Comparison of ENCODE assay signal across 8 cellular contexts in the genomic region with DNA sequence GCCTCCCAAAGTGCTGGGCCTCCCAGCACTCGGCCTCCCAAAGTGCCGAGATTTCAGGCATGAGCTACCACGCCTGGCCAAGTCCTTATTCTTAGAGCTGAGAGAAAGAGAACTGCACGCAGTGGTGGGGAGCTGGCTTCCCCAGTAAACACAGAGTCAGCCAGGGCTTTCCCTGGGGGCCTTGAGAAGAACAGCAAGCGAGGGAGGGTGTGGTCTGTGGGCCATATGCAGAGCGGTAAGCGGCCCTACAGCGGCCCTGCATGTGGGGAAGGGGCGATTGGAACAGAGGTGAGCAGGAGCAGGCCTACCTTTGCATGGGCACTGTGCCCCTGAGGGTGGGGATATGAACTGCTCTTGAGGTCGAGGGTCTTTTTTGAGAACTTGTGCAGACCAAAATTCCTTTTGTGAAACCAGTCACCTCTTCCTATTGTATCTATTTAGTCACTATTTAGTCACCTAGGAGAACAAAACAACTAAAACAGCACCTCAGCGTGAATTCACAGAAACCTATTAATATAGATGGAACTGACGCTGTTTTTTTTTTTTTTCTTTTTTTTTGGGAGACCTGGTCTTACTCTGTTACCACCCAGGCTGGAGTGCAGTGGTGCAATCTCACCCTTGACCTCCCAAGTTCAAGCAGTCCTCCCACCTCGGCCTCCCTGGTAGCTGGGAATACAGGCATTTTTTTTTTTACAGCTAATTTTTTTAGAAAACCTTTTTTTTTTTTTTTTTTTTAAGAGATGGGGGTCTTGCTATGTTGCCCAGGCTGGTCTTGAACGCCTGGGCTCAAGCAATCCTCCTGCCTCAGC. TPM values are rescaled to one million over a fixed set of nuclear protein-coding genes. Genes with fewer than 3 reads are reported as not detected.
DNase-seq lines count a peak whose midpoint lies in the region; ATAC-seq lines count a peak whose summit lies in the region.

No MANE protein-coding gene starts in this region.

- H2AFZ ChIP-seq in Karpas-422 (ENCODE audit: low read length): no peak overlapping the region

- H3K4me3 ChIP-seq in right cardiac atrium (ENCODE audit: low read length) (no peak overlapping the region), Karpas-422 (ENCODE audit: low read length) (no peak overlapping the region)

- no peaks in the 10 kb centered on the region for H3K27me3 ChIP-seq in right cardiac atrium (ENCODE audit: control insufficient read depth, insufficient read depth)
- H3K27me3 ChIP-seq in Karpas-422 (ENCODE audit: low read length): no peaks in the 10 kb centered on the region

- no peaks in the 10 kb centered on the region for H3K27me3 Mint-ChIP-seq in activated naive CD4-positive, alpha-beta T cell treated with anti-CD3 and anti-CD28 coated beads, Interleukin-2, amount 10 ng/mL, durations not matched to agents 7 days and 5 days

- H3K27ac ChIP-seq in right cardiac atrium (ENCODE audit: low read length) (peak overlapping the region; percentile 65), substantia nigra (ENCODE audit: low read depth, low read length, poor library complexity, severe bottlenecking) (peak overlapping the region; percentile 80), Karpas-422 (ENCODE audit: low read length) (no peak overlapping the region)

- no peaks in the 10 kb centered on the region for H3K9me2 ChIP-seq in Karpas-422 (replicated peaks; ENCODE audit: insufficient read depth, low read length)

- peak; percentile 62 for ATAC-seq in GM19023 (IDR thresholded peaks at IDR 0.05; ENCODE audit: unreplicated experiment)
- peak; percentile 50 for ATAC-seq in HG03060 (IDR thresholded peaks at IDR 0.05; ENCODE audit: low read depth, unreplicated experiment)
- ATAC-seq in right cardiac atrium: no peak

- no peak overlapping the region for H3K4me2 ChIP-seq in Karpas-422 (ENCODE audit: low read depth, low read length, poor library complexity, severe bottlenecking)

- no peak overlapping the region for H3K9ac ChIP-seq in Karpas-422 (ENCODE audit: low read length)

- peaks cover 98% of the 10 kb centered on the region for H3K4me1 Mint-ChIP-seq in activated naive CD4-positive, alpha-beta T cell treated with anti-CD3 and anti-CD28 coated beads, Interleukin-2, amount 10 ng/mL, durations not matched to agents 7 days and 5 days

- CTCF ChIA-PET in activated naive CD4-positive, alpha-beta T cell treated with anti-CD3 and anti-CD28 coated beads, Interleukin-2, amount 10 ng/mL, durations not matched to agents 7 days and 5 days (lab: Charles Lee): interaction anchor here (4.1 to 21.2 kb wide), 3 partner anchors 11 to 41 kb away, joined by 19 to 986 read pairs (median 36); partner anchors contain the start of gene TSPAN14

- peaks cover 11% of the 10 kb centered on the region for H3K9me3 Mint-ChIP-seq in activated naive CD4-positive, alpha-beta T cell treated with anti-CD3 and anti-CD28 coated beads, Interleukin-2, amount 10 ng/mL, durations not matched to agents 7 days and 5 days

- H3K36me3 ChIP-seq in Karpas-422 (ENCODE audit: insufficient read depth, low read length): no peaks in the 10 kb centered on the region

- peak overlapping the region; percentile 21 for H3K4me3 Mint-ChIP-seq in activated naive CD4-positive, alpha-beta T cell treated with anti-CD3 and anti-CD28 coated beads, Interleukin-2, amount 10 ng/mL, durations not matched to agents 7 days and 5 days

- peaks cover 73% of the 10 kb centered on the region for H3K36me3 Mint-ChIP-seq in activated naive CD4-positive, alpha-beta T cell treated with anti-CD3 and anti-CD28 coated beads, Interleukin-2, amount 10 ng/mL, durations not matched to agents 7 days and 5 days

- 0 out of 2 replicates have a peak, but pooled peaks cover 4% of the 10 kb centered on the region for H4K20me1 ChIP-seq in Karpas-422 (ENCODE audit: insufficient read depth, low read depth, low read length)

- WGBS in right cardiac atrium: 59% methylated on average over 14 of the region's 14 CpGs

- intact Hi-C loops in right cardiac atrium (cut with DNase I): loop anchor here in 3 of 4 donors (5.0 to 10.0 kb wide), 4 partner anchors 43 to 116 kb away; no protein-coding TSS in a partner anchor

- DNase-seq in activated naive CD4-positive, alpha-beta T cell treated with anti-CD3 and anti-CD28 coated beads, Interleukin-2, amount 10 ng/mL, durations not matched to agents 7 days and 5 days: peak; percentile 45
- DNase-seq in right cardiac atrium (peak; percentile 80 to 81 (median 80)), substantia nigra (lab: John Stamatoyannopoulos, UW) (no peak), retina (no peak), Karpas-422 (no peak), NCI-H524 (lab: John Stamatoyannopoulos, UW) (no peak)

- H3K4me1 ChIP-seq in right cardiac atrium (ENCODE audit: control insufficient read depth, insufficient read depth, low read length) (peaks cover 64% of the 10 kb centered on the region), Karpas-422 (ENCODE audit: low read length) (no peaks in the 10 kb centered on the region)

- no peaks in the 10 kb centered on the region for H3K79me2 ChIP-seq in Karpas-422 (ENCODE audit: low read length)

- H3K27ac Mint-ChIP-seq in activated naive CD4-positive, alpha-beta T cell treated with anti-CD3 and anti-CD28 coated beads, Interleukin-2, amount 10 ng/mL, durations not matched to agents 7 days and 5 days: peak overlapping the region; percentile 94

- H3K9me3 ChIP-seq in right cardiac atrium (ENCODE audit: control insufficient read depth, low read length) (no peaks in the 10 kb centered on the region), Karpas-422 (ENCODE audit: low read length) (peaks cover 6% of the 10 kb centered on the region; the same call in 1 of the 2 replicates)

RNA-seq across cellular contexts. Expression of gene SH2D4B, which starts 36.9 kb away (rescaled TPM):
- total RNA-seq in right cardiac atrium: not detected
- not detected for polyA plus RNA-seq in right cardiac atrium
- 0.07 TPM in 1 of 2 replicates, not detected in the other for total RNA-seq in Karpas-422 (2014; rRNA removed; shearing (Covaris generic); ENCODE audit: low replicate concordance)

RNA-seq across cellular contexts. Expression of gene TSPAN14, which starts 46.7 kb away (rescaled TPM):
- 10 to 100 TPM; 24.4 to 44.1 (median 34.1) TPM for total RNA-seq in right cardiac atrium
- polyA plus RNA-seq in right cardiac atrium: 27.6 TPM
- total RNA-seq in Karpas-422 (2014; rRNA removed; shearing (Covaris generic); ENCODE audit: low replicate concordance): 3.4 TPM in 2 replicates

Comparison
In these comparisons a context has a peak if more than half of its experiments do, and no peak if none do; other contexts are left out.
1. ATAC-seq: peak in GM19023 (single experiment) and HG03060 (single experiment); none in right cardiac atrium (0 of 2).
2. DNase-seq: peak in activated naive CD4-positive, alpha-beta T cell treated with anti-CD3 and anti-CD28 coated beads, Interleukin-2, amount 10 ng/mL, durations not matched to agents 7 days and 5 days (single experiment) and right cardiac atrium (3 of 3); none in substantia nigra (0 of 49), retina (single experiment), Karpas-422 (single experiment) and NCI-H524 (0 of 2).